Comparison of ENCODE assay signal across 13 cellular contexts in genomic region chr2:46331099-46331766, GRCh38. TPM values are rescaled to one million over a fixed set of nuclear protein-coding genes. Genes with fewer than 3 reads are reported as not detected.
DNase-seq lines count a peak whose midpoint lies in the region; FAIRE-seq and TF ChIP-seq lines count a peak whose summit lies in the region.
"Had no signal": no experiment of that assay in that cellular context is flagged by ENCODE, and none has a peak within 500 bp of the region (broad histone marks: within the 10 kb centered on the region; RNA-seq: fewer than 3 reads in every experiment).

No MANE protein-coding gene starts in this region.

- peaks cover 67% of the 10 kb centered on the region for H3K79me2 ChIP-seq in endothelial cell of umbilical vein (ENCODE audit: control insufficient read depth, insufficient read depth, low read length)

- no TSS peak for BruUV-seq in endothelial cell of umbilical vein (replicated peaks; lab: Mats Ljungman, UMichigan)

- H3K4me3 ChIP-seq in endothelial cell of umbilical vein (replicated peaks in 1 of 3; ENCODE audit: insufficient read depth in 1 of 3, low read depth in 1 of 3, low read length in 3 of 3) (no peak overlapping the region), liver (ENCODE audit: low read depth in 1 of 3, low read length in 3 of 3) (no peak overlapping the region), tibial artery (peak overlapping the region in 1 of 2 donors; percentile 9)

- peak; percentile 67 for FAIRE-seq in endothelial cell of umbilical vein (lab: Jason Lieb, UNC)
- FAIRE-seq: GM12892 had no signal

- H3K36me3 ChIP-seq in endothelial cell of umbilical vein (ENCODE audit: control insufficient read depth in 2 of 2, extremely low read depth in 1 of 2, insufficient read depth in 2 of 2, low read length in 2 of 2) (no peaks in the 10 kb centered on the region), liver (ENCODE audit: control insufficient read depth in 4 of 4, insufficient read depth in 3 of 4, low read depth in 1 of 4, low read length in 3 of 4) (no peaks in the 10 kb centered on the region), tibial artery (no peaks in the 10 kb centered on the region)

- dilution Hi-C loops in endothelial cell of umbilical vein (cut with MboI; ENCODE audit: extremely low pct_ligation_motif_present, low sequenced_read_pairs) = no loop called here

- peaks cover 10% of the 10 kb centered on the region for H4K20me1 ChIP-seq in endothelial cell of umbilical vein (replicated peaks; ENCODE audit: control insufficient read depth, extremely low read depth, insufficient read depth, low read length)

- intact Hi-C loops in endothelial cell of umbilical vein (cut with micrococcal nuclease) = no loop called here
- intact Hi-C loops in tibial artery (cut with DNase I; ENCODE audit: low total_unique reads) = no loop called here

- peaks cover 46% of the 10 kb centered on the region for H3K4me1 ChIP-seq in endothelial cell of umbilical vein (ENCODE audit: control insufficient read depth, extremely low read depth, insufficient read depth, low read length)
- peaks cover 32 to 91% (median 89%) of the 10 kb centered on the region in 4 donors for H3K4me1 ChIP-seq in liver (ENCODE audit: control insufficient read depth in 4 of 4, insufficient read depth in 4 of 4, low read length in 3 of 4)
- peaks cover 0 to 98% (median 88%) of the 10 kb centered on the region in 4 donors for H3K4me1 ChIP-seq in tibial artery

- TF ChIP-seq POLR2A in endothelial cell of umbilical vein (IDR thresholded peaks at IDR 0.05; ENCODE audit: low read depth, low read length) = no peak

- no peaks in the 10 kb centered on the region for H3K27me3 ChIP-seq in endothelial cell of umbilical vein (ENCODE audit: control insufficient read depth in 2 of 2, insufficient read depth in 2 of 2, low read length in 2 of 2)
- no peaks in the 10 kb centered on the region for H3K27me3 ChIP-seq in liver (ENCODE audit: control insufficient read depth in 4 of 4, insufficient read depth in 4 of 4, low read length in 3 of 4)
- no peaks in the 10 kb centered on the region for H3K27me3 ChIP-seq in tibial artery

- no peak for TF ChIP-seq RAD21 in liver (IDR thresholded peaks at IDR 0.05)

- no peak overlapping the region for H3K27ac ChIP-seq in endothelial cell of umbilical vein (ENCODE audit: insufficient read depth, low read depth, low read length)
- peak overlapping the region; percentile 81 to 82 for H3K27ac ChIP-seq in liver (ENCODE audit: low read depth in 1 of 2, low read length in 2 of 2)
- peak overlapping the region; percentile 84 to 86 for H3K27ac ChIP-seq in tibial artery

- DNase-seq in M059J (ENCODE audit: low read depth) = peak; percentile 49
- no peak for DNase-seq in endothelial cell of umbilical vein (ENCODE audit: low read depth, low spot score)
- no peak for DNase-seq in tibial artery
- DNase-seq in HCEC 1CT = no peak
- DNase-seq in NCI-H446 treated with DMSO at 0.1 percent for 48 hours (lab: John Stamatoyannopoulos, UW) = no peak
- DNase-seq in SKM-1 (lab: John Stamatoyannopoulos, UW; ENCODE audit: unreplicated experiment) = no peak
- DNase-seq in NCI-H2171 treated with DMSO at 0.1 percent for 48 hours (lab: John Stamatoyannopoulos, UW) = no peak
- DNase-seq: activated naive CD4-positive, alpha-beta T cell treated with anti-CD3 and anti-CD28 coated beads for 36 hours; effector memory CD8-positive, alpha-beta T cell; NCI-H1694; PC-3 had no signal

- no peak overlapping the region for H2AFZ ChIP-seq in endothelial cell of umbilical vein (ENCODE audit: low read depth, low read length)

- no peak overlapping the region for H3K4me2 ChIP-seq in endothelial cell of umbilical vein (ENCODE audit: insufficient read depth, low read length)

- TF ChIP-seq CTCF in endothelial cell of umbilical vein (IDR thresholded peaks at IDR 0.05; ENCODE audit: extremely low read depth in 1 of 2, insufficient read depth in 1 of 2, low read depth in 1 of 2, low read length in 2 of 2) = no peak
- no peak for TF ChIP-seq CTCF in liver (IDR thresholded peaks at IDR 0.05; ENCODE audit: low read depth, low read length, missing input control)
- TF ChIP-seq CTCF in tibial artery (IDR thresholded peaks at IDR 0.05) = no peak

- no peaks in the 10 kb centered on the region for H3K9me1 ChIP-seq in endothelial cell of umbilical vein (replicated peaks; ENCODE audit: control insufficient read depth, extremely low read depth, insufficient read depth, low read length)

- 59% methylated on average over 8 of the region's 8 CpGs for WGBS in liver

- CTCF ChIA-PET in endothelial cell of umbilical vein (lab: Charles Lee) = no interaction called here

- POLR2A ChIA-PET in endothelial cell of umbilical vein (lab: Charles Lee) = no interaction called here

- H3K9ac ChIP-seq in endothelial cell of umbilical vein (replicated peaks; ENCODE audit: extremely low read depth, insufficient read depth, low read length) = no peak overlapping the region
- peak overlapping the region in 1 of 2 donors; percentile 23 for H3K9ac ChIP-seq in liver (ENCODE audit: low read depth in 1 of 2, low read length in 2 of 2)

- H3K9me3 ChIP-seq in endothelial cell of umbilical vein (replicated peaks; ENCODE audit: control insufficient read depth, insufficient read depth, low read length) (no peaks in the 10 kb centered on the region), liver (ENCODE audit: control insufficient read depth in 4 of 4, low read length in 3 of 4) (no peaks in the 10 kb centered on the region), tibial artery (no peaks in the 10 kb centered on the region)

TF ChIP-seq in endothelial cell of umbilical vein, 7 proteins besides CTCF, POLR2A, EP300 and RAD21:
- TF ChIP-seq MAX (IDR thresholded peaks at IDR 0.05; ENCODE audit: insufficient read depth, insufficient read length) (no peak), POLR2AphosphoS5 (IDR thresholded peaks at IDR 0.05; ENCODE audit: insufficient read depth, low read depth, low read length) (no peak), EZH2 (IDR thresholded peaks at IDR 0.05; ENCODE audit: borderline replicate concordance, low read depth, low read length, severe bottlenecking) (no peak), JUN (IDR thresholded peaks at IDR 0.05; ENCODE audit: borderline replicate concordance, insufficient read depth, insufficient read length, low read depth) (no peak), MYC (IDR thresholded peaks at IDR 0.05; ENCODE audit: low read depth, low read length) (no peak), GATA2 (IDR thresholded peaks at IDR 0.05; ENCODE audit: insufficient read depth, insufficient read length, low read depth, low read length) (no peak), FOS (IDR thresholded peaks at IDR 0.05; ENCODE audit: borderline replicate concordance, insufficient read depth, low read length) (no peak)

TF ChIP-seq in liver, 16 proteins besides CTCF, POLR2A, EP300 and RAD21:
- TF ChIP-seq FOXA2 (IDR thresholded peaks at IDR 0.05) = no peak
- TF ChIP-seq HNF4A (conservative IDR thresholded peaks at IDR 0.05) = peak in 1 of 2 donors; percentile 45
- TF ChIP-seq NR2F2 (IDR thresholded peaks at IDR 0.05) = no peak
- TF ChIP-seq HNF4G (IDR thresholded peaks at IDR 0.05) = no peak
- peak in 1 of 2 donors; percentile 27 for TF ChIP-seq RXRA (IDR thresholded peaks at IDR 0.05)
- no peak for TF ChIP-seq GABPA (IDR thresholded peaks at IDR 0.05 in 1 of 2, conservative IDR thresholded peaks at IDR 0.05 in 1 of 2)
- TF ChIP-seq JUND (IDR thresholded peaks at IDR 0.05) = no peak
- TF ChIP-seq TAF1 (conservative IDR thresholded peaks at IDR 0.05) = no peak
- TF ChIP-seq ZBTB33 (IDR thresholded peaks at IDR 0.05) = no peak
- no peak for TF ChIP-seq ATF3 (IDR thresholded peaks at IDR 0.05)

RNA-seq across cellular contexts. Expression of gene EPAS1, which starts 34.0 kb away (rescaled TPM):
- total RNA-seq in M059J (2014; rRNA removed; shearing (Covaris generic)) = 22.0 and 23.7 TPM in 2 replicates
- total RNA-seq in endothelial cell of umbilical vein (374 and 397 TPM in 2 replicates), liver (100 to 1,000 TPM in 1 of 2 donors, 10 to 100 TPM in 1; 51.5 to 193 TPM)
- polyA plus RNA-seq in endothelial cell of umbilical vein (214 and 229 TPM in 2 replicates), liver (10 to 100 TPM; 26.2 to 70.7 TPM)
- 316 and 329 TPM in 2 replicates for polyA plus RNA-seq in endothelial cell of umbilical vein (2011; cell fraction: cytosol; rRNA removed)
- polyA plus RNA-seq in endothelial cell of umbilical vein (2011; cell fraction: nucleus; rRNA removed) = 257 and 293 TPM in 2 replicates
- polyA plus RNA-seq in endothelial cell of umbilical vein (2012) = 294 and 311 TPM in 2 replicates
- polyA minus RNA-seq in endothelial cell of umbilical vein = 334 and 376 TPM in 2 replicates
- 84.9 TPM for polyA minus RNA-seq in endothelial cell of umbilical vein (2011; cell fraction: cytosol; rRNA and poly(A)+ RNA removed)
- 192 and 214 TPM in 2 replicates for polyA minus RNA-seq in endothelial cell of umbilical vein (2011; cell fraction: nucleus; rRNA and poly(A)+ RNA removed)
